Comparison of ENCODE assay signal across 1 cellular context in genomic region chr1:61397915-61398314, GRCh38.
TF ChIP-seq lines count a peak whose summit lies in the region.

No MANE protein-coding gene starts in this region.

TF ChIP-seq in SK-N-SH treated with all-trans-retinoic acid at 6 μM for 48 hours, 23 proteins besides CTCF, POLR2A, EP300 and RAD21 (continued from another document):
- no peak for TF ChIP-seq CSRNP3 (CRISPR knock-in tag; IDR thresholded peaks at IDR 0.05)
- TF ChIP-seq BACH2 (CRISPR knock-in tag; IDR thresholded peaks at IDR 0.05; ENCODE audit: borderline replicate concordance) = no peak
- TF ChIP-seq ZFP30 (CRISPR knock-in tag; IDR thresholded peaks at IDR 0.05) = no peak
- no peak for TF ChIP-seq ZFP3 (CRISPR knock-in tag; IDR thresholded peaks at IDR 0.05)
- no peak for TF ChIP-seq POU6F1 (CRISPR knock-in tag; IDR thresholded peaks at IDR 0.05; ENCODE audit: borderline replicate concordance, low read depth)
- no peak for TF ChIP-seq TOX (CRISPR knock-in tag; IDR thresholded peaks at IDR 0.05; ENCODE audit: borderline replicate concordance)
- TF ChIP-seq PPARA (CRISPR knock-in tag; IDR thresholded peaks at IDR 0.05; ENCODE audit: borderline replicate concordance) = no peak
